Comparison of ENCODE assay signal across 8 cellular contexts in genomic region chr14:28754209-28754985, GRCh38. TPM values are rescaled to one million over a fixed set of nuclear protein-coding genes. Genes with fewer than 3 reads are reported as not detected.
DNase-seq lines count a peak whose midpoint lies in the region; ATAC-seq and TF ChIP-seq lines count a peak whose summit lies in the region.

No MANE protein-coding gene starts in this region.

- no peaks in the 10 kb centered on the region for H3K9me3 Mint-ChIP-seq in nephron progenitor cell

- H3F3A ChIP-seq in GM23248 (ENCODE audit: insufficient read depth) = no peaks in the 10 kb centered on the region

- no peak overlapping the region for H3K27ac Mint-ChIP-seq in nephron progenitor cell

- H3K4me3 Mint-ChIP-seq in nephron progenitor cell = no peak overlapping the region

- H3K4me1 Mint-ChIP-seq in nephron progenitor cell = peaks cover 9% of the 10 kb centered on the region

- 2% methylated on average over 9 of the region's 9 CpGs for WGBS in GM23248 (ENCODE audit: low coverage in 1 of 2, low lambda C conversion rate in 2 of 2, missing lambda C conversion rate in 2 of 2), 2 experiments

- H3K4me3 ChIP-seq in GM23248 = no peak overlapping the region

- no peaks in the 10 kb centered on the region for H3K4me1 ChIP-seq in GM23248 (ENCODE audit: insufficient read depth)

- in situ Hi-C loops in GM23248 (cut with MboI) = loop anchor here (10.0 to 25.0 kb wide), 4 partner anchors 470 to 1460 kb away; no protein-coding TSS in a partner anchor

- H3K27me3 Mint-ChIP-seq in nephron progenitor cell (ENCODE audit: low read depth, poor library complexity) = peaks cover 63% of the 10 kb centered on the region

- no peaks in the 10 kb centered on the region for H3K9me3 ChIP-seq in GM23248 (ENCODE audit: low read depth)

- H3K27ac ChIP-seq in GM23248 = no peak overlapping the region
- peak overlapping the region; percentile 60 for H3K27ac ChIP-seq in cingulate gyrus (ENCODE audit: low read depth, low read length)

- no peaks in the 10 kb centered on the region for H3K9me2 ChIP-seq in GM23248 (ENCODE audit: insufficient read depth)

- no peak overlapping the region for H3K9ac ChIP-seq in GM23248

- no peak for ATAC-seq in HG03175 (IDR thresholded peaks at IDR 0.05; ENCODE audit: unreplicated experiment)

- H3K36me3 ChIP-seq in GM23248 (ENCODE audit: low read depth) = no peaks in the 10 kb centered on the region

- peak; percentile 68 for TF ChIP-seq CTCF in nephron progenitor cell (IDR thresholded peaks at IDR 0.05)

- no peaks in the 10 kb centered on the region for H4K20me1 ChIP-seq in GM23248 (ENCODE audit: insufficient read depth)

- no peak overlapping the region for H2AFZ ChIP-seq in GM23248

- DNase-seq in D341Med (ENCODE audit: low spot score) (peak; percentile 50), GM23248 (peak; percentile 71), NCI-H510A (lab: John Stamatoyannopoulos, UW) (peak; percentile 6), nephron progenitor cell (peak; percentile 51), NCI-H446 treated with DMSO at 0.1 percent for 48 hours (lab: John Stamatoyannopoulos, UW) (no peak), ecto neural progenitor cell (ENCODE audit: low spot score) (no peak)

- H3K36me3 Mint-ChIP-seq in nephron progenitor cell (ENCODE audit: low read depth) = no peaks in the 10 kb centered on the region

- no peaks in the 10 kb centered on the region for H3K79me2 ChIP-seq in GM23248 (ENCODE audit: insufficient read depth)

- no peak overlapping the region for H3K4me2 ChIP-seq in GM23248 (ENCODE audit: unreplicated experiment)

- H3K27me3 ChIP-seq in GM23248 (replicated peaks; ENCODE audit: insufficient read depth) = peaks cover 50% of the 10 kb centered on the region

RNA-seq across cellular contexts. Expression of gene FOXG1, which starts 12.2 kb away (rescaled TPM):
- not detected in 2 replicates for total RNA-seq in GM23248 (2014; rRNA removed; shearing (Covaris generic))
- polyA plus RNA-seq in GM23248 (2016; fragmentation: Nextera tagmentation; extraction: Ambion mirVana) = 0.04 TPM in 1 of 2 replicates, not detected in the other

Comparison
In these comparisons a context has a peak if more than half of its experiments do, and no peak if none do; other contexts are left out.
1. DNase-seq: peak in D341Med (single experiment), GM23248 (single experiment), NCI-H510A (single experiment) and nephron progenitor cell (single experiment); none in NCI-H446 treated with DMSO at 0.1 percent for 48 hours (single experiment) and ecto neural progenitor cell (single experiment).